8 cellular contexts compared by ENCODE assay signal in the genomic region with DNA sequence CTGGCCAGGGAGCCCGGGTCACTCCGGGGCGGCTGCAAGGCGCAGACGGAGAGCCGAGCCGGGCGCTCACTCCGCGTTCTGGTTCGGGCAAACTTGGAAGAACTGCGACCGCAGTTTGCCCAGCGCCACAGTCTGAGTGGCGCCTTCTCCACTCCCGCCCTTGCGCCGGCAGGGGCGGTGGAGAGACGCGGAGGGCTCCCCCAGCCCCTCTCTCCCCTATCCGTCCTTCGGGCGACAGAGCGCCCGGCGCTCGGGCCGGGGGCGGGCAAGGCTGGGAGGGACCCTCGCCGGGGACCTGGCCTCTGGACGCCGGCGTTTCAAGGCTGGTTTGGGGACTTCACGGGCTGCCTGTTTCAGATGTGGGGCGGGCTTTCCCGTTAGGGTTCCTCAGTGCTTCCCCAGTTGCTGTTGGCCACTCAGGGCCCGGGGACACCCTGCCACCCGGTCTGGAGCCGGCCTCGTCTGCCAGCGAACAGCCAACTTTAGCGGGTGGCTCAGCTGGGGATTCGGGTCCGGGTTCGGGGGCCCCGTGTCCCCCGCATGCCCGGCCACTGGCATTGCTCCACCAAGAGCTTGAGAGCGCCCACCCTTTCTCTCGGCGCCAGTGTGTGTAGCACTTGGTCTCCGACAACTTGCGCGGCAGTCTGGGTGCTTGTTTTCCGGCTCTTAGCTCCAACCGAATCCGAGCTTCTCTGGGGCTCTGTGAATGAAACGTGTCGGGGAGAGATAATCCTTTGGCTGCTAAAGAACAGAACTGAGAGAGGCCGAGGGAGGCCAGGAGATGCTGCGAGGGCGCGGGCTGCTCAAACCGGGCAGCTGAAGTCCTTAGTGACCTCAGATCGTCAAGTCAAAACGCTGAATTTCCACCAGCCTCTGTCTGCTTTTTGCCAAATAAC. TPM values are rescaled to one million over a fixed set of nuclear protein-coding genes. Genes with fewer than 3 reads are reported as not detected.
A peak's percentile ranks its signal among the peaks of the same experiment; 100 is the strongest.
DNase-seq lines count a peak whose midpoint lies in the region; ATAC-seq and TF ChIP-seq lines count a peak whose summit lies in the region.

No MANE protein-coding gene starts in this region.

- intact Hi-C loops in left ventricle myocardium superior (cut with micrococcal nuclease) = no loop called here
- intact Hi-C loops in posterior vena cava (cut with DNase I) = no loop called here

- TF ChIP-seq CTCF in WI38 (IDR thresholded peaks at IDR 0.05; ENCODE audit: low read depth, low read length) = peak; percentile 42

- peak; percentile 86 for ATAC-seq in left ventricle myocardium superior
- no peak for ATAC-seq in GM18520 (IDR thresholded peaks at IDR 0.05; ENCODE audit: unreplicated experiment)
- ATAC-seq in GM21423 (IDR thresholded peaks at IDR 0.05; ENCODE audit: unreplicated experiment) = no peak
- no peak for ATAC-seq in HG03469 (IDR thresholded peaks at IDR 0.05; ENCODE audit: unreplicated experiment)

- peak; percentile 88 for DNase-seq in EH (ENCODE audit: low read depth)
- DNase-seq in NCI-H146 (lab: John Stamatoyannopoulos, UW) = peak; percentile 95
- peak; percentile 58 for DNase-seq in left ventricle myocardium superior
- DNase-seq in posterior vena cava (ENCODE audit: low spot score) = peak; percentile 89

- peak overlapping the region; percentile 78 for H3K4me3 ChIP-seq in WI38 (ENCODE audit: low read depth, low read length)

RNA-seq across cellular contexts. Expression of a gene that starts 1.5 kb away (rescaled TPM):
- total RNA-seq in left ventricle myocardium superior = 1.6 TPM
- total RNA-seq in posterior vena cava = 10 to 100 TPM; 35.9 to 61.9 TPM

Comparison
In these comparisons a context has a peak if more than half of its experiments do, and no peak if none do; other contexts are left out.
1. RNA of a gene that starts 1.5 kb away (total RNA-seq): 35.9 to 61.9 TPM in posterior vena cava; 1.6 TPM in left ventricle myocardium superior (single experiment); every median in the first group is over 10 times any median in the second.
2. Peak in every context shown above with its lines, with median percentiles within 50 percentile points of each other: DNase-seq.